In genomic region chr6:33198159-33198852, GRCh38 we compare ENCODE assay signal across 11 cellular contexts. TPM values are rescaled to one million over a fixed set of nuclear protein-coding genes. Genes with fewer than 3 reads are reported as not detected.
A peak's percentile ranks its signal among the peaks of the same experiment; 100 is the strongest.
DNase-seq lines count a peak whose midpoint lies in the region; ATAC-seq and TF ChIP-seq lines count a peak whose summit lies in the region.
"Had no signal": no experiment of that assay in that cellular context is flagged by ENCODE, and none has a peak within 500 bp of the region (broad histone marks: within the 10 kb centered on the region; RNA-seq: fewer than 3 reads in every experiment).

No MANE protein-coding gene starts in this region.

- H3K9me2 ChIP-seq in SK-N-SH (no peaks in the 10 kb centered on the region), PC-9 (ENCODE audit: insufficient read depth) (no peaks in the 10 kb centered on the region)

- peak overlapping the region; percentile 99 for H3K27ac Mint-ChIP-seq in dendritic cell treated with granulocyte-macrophage colony-stimulating factor and Interleukin-4, amounts not matched to agents 40 ng/mL and 50 ng/mL, for 4 days
- H3K27ac Mint-ChIP-seq in progenitor cell of endocrine pancreas: no peak overlapping the region

- ATAC-seq in SK-N-SH treated with all-trans-retinoic acid at 6 μM for 48 hours: no peak
- no peak for ATAC-seq in HG03108 (IDR thresholded peaks at IDR 0.05; ENCODE audit: unreplicated experiment)

- CTCF ChIA-PET in SK-N-SH (lab: Yijun Ruan, JAX) (interaction anchor here (0.7 to 3.7 kb wide), 16 partner anchors 9 to 272 kb away, joined by 3 to 50 read pairs (median 6); partner anchors contain the start of gene RING1), PC-9 (lab: Charles Lee) (no interaction called here)

- no peak for TF ChIP-seq RAD21 in SK-N-SH (IDR thresholded peaks at IDR 0.05; ENCODE audit: low read length)

- no peak for TF ChIP-seq CTCF in SK-N-SH (IDR thresholded peaks at IDR 0.05)
- no peak for TF ChIP-seq CTCF in PC-9 (conservative IDR thresholded peaks at IDR 0.05)
- no peak for TF ChIP-seq CTCF in progenitor cell of endocrine pancreas (IDR thresholded peaks at IDR 0.05; ENCODE audit: unreplicated experiment)
- TF ChIP-seq CTCF in coronary artery (IDR thresholded peaks at IDR 0.05): no peak

- DNase-seq in SK-N-SH (no peak), PC-9 (no peak), progenitor cell of endocrine pancreas (ENCODE audit: low spot score, unreplicated experiment) (no peak), coronary artery (ENCODE audit: low spot score) (no peak), kidney tubule cell (ENCODE audit: low spot score) (no peak)
- DNase-seq: SHP77 treated with DMSO at 0.1 percent for 48 hours had no signal

- no TSS peak for BruUV-seq in PC-9 (replicated peaks; lab: Mats Ljungman, UMichigan)

- TF ChIP-seq EP300 in SK-N-SH (IDR thresholded peaks at IDR 0.05; ENCODE audit: borderline replicate concordance in 1 of 2, low read depth in 1 of 2, low read length in 1 of 2): no peak

- H3F3A ChIP-seq in SK-N-SH (replicated peaks; ENCODE audit: insufficient read depth) (peaks cover 11% of the 10 kb centered on the region), PC-9 (ENCODE audit: insufficient read depth, low read depth) (peaks cover 16% of the 10 kb centered on the region; the same call in 1 of the 2 replicates)

- H3K9ac ChIP-seq in SK-N-SH: no peak overlapping the region

- H3K4me3 ChIP-seq in SK-N-SH (ENCODE audit: low read depth in 2 of 2, low read length in 1 of 2): peak overlapping the region in 1 of 2 experiments; percentile 82; a peak in 2 of 4 replicates
- H3K4me3 ChIP-seq in PC-9: no peak overlapping the region
- H3K4me3 ChIP-seq in coronary artery: no peak overlapping the region

- H3K27ac ChIP-seq in SK-N-SH (ENCODE audit: low read depth in 2 of 2, low read length in 1 of 2) (no peak overlapping the region), PC-9 (no peak overlapping the region), coronary artery (no peak overlapping the region)
- H3K27ac ChIP-seq: foreskin keratinocyte had no signal

- POLR2A ChIA-PET in SK-N-SH (lab: Yijun Ruan, JAX) (interaction anchor here (0.6 kb wide), 1 partner anchor 78 kb away, joined by 3 read pairs; the partner anchor contains the start of gene B3GALT4), PC-9 (lab: Charles Lee; ENCODE audit: unreplicated experiment) (no interaction called here)

- WGBS in SK-N-SH (ENCODE audit: low lambda C conversion rate): 92% methylated on average over 6 of the region's 6 CpGs

- H3K27me3 ChIP-seq in SK-N-SH (ENCODE audit: insufficient read depth): no peaks in the 10 kb centered on the region
- no peaks in the 10 kb centered on the region for H3K27me3 ChIP-seq in PC-9 (ENCODE audit: insufficient read depth, low read depth)
- H3K27me3 ChIP-seq: upper lobe of left lung had no signal

- no peaks in the 10 kb centered on the region for H3K9me3 Mint-ChIP-seq in dendritic cell treated with granulocyte-macrophage colony-stimulating factor and Interleukin-4, amounts not matched to agents 40 ng/mL and 50 ng/mL, for 4 days
- no peaks in the 10 kb centered on the region for H3K9me3 Mint-ChIP-seq in progenitor cell of endocrine pancreas (ENCODE audit: low read depth)

- H3K36me3 Mint-ChIP-seq in dendritic cell treated with granulocyte-macrophage colony-stimulating factor and Interleukin-4, amounts not matched to agents 40 ng/mL and 50 ng/mL, for 4 days (ENCODE audit: low read depth): peaks cover 87% of the 10 kb centered on the region
- peaks cover 33% of the 10 kb centered on the region for H3K36me3 Mint-ChIP-seq in progenitor cell of endocrine pancreas (ENCODE audit: insufficient read depth)

- H2AFZ ChIP-seq in SK-N-SH (ENCODE audit: low read depth) (no peak overlapping the region), PC-9 (no peak overlapping the region)

- peaks cover 11 to 27% of the 10 kb centered on the region in 2 experiments; a peak in 2 of 4 replicates for H3K4me1 ChIP-seq in SK-N-SH (ENCODE audit: control insufficient read depth in 1 of 2, insufficient read depth in 2 of 2, low read depth in 1 of 2, low read length in 1 of 2)
- peaks cover 17% of the 10 kb centered on the region for H3K4me1 ChIP-seq in PC-9 (replicated peaks; ENCODE audit: insufficient read depth)
- H3K4me1 ChIP-seq: foreskin keratinocyte had no signal

- H3K4me3 Mint-ChIP-seq in dendritic cell treated with granulocyte-macrophage colony-stimulating factor and Interleukin-4, amounts not matched to agents 40 ng/mL and 50 ng/mL, for 4 days: peak overlapping the region; percentile 98
- peak overlapping the region; percentile 72 for H3K4me3 Mint-ChIP-seq in progenitor cell of endocrine pancreas (ENCODE audit: low read depth)

- H3K36me3 ChIP-seq in SK-N-SH (replicated peaks in 1 of 2; ENCODE audit: control insufficient read depth in 1 of 2, insufficient read depth in 2 of 2, low read length in 1 of 2) (peaks cover 32 to 53% of the 10 kb centered on the region in 2 experiments), PC-9 (ENCODE audit: low read depth) (peaks cover 28% of the 10 kb centered on the region)

- peaks cover 26% of the 10 kb centered on the region for H4K20me1 ChIP-seq in SK-N-SH (ENCODE audit: insufficient read depth)
- peaks cover 17% of the 10 kb centered on the region for H4K20me1 ChIP-seq in PC-9 (ENCODE audit: insufficient read depth)

- no peaks in the 10 kb centered on the region for H3K9me3 ChIP-seq in SK-N-SH
- H3K9me3 ChIP-seq in PC-9 (ENCODE audit: insufficient read depth, low read depth): no peaks in the 10 kb centered on the region
- H3K9me3 ChIP-seq: upper lobe of left lung had no signal

- peaks cover 65% of the 10 kb centered on the region for H3K4me1 Mint-ChIP-seq in dendritic cell treated with granulocyte-macrophage colony-stimulating factor and Interleukin-4, amounts not matched to agents 40 ng/mL and 50 ng/mL, for 4 days (ENCODE audit: low read depth)
- peaks cover 37% of the 10 kb centered on the region for H3K4me1 Mint-ChIP-seq in progenitor cell of endocrine pancreas (ENCODE audit: low read depth)

- peaks cover 6% of the 10 kb centered on the region for H3K27me3 Mint-ChIP-seq in dendritic cell treated with granulocyte-macrophage colony-stimulating factor and Interleukin-4, amounts not matched to agents 40 ng/mL and 50 ng/mL, for 4 days
- H3K27me3 Mint-ChIP-seq in progenitor cell of endocrine pancreas: no peaks in the 10 kb centered on the region

- intact Hi-C loops in PC-9 (cut with micrococcal nuclease; ENCODE audit: unreplicated experiment): no loop called here
- intact Hi-C loops in dendritic cell treated with granulocyte-macrophage colony-stimulating factor and Interleukin-4, amounts not matched to agents 40 ng/mL and 50 ng/mL, for 4 days (cut with micrococcal nuclease): loop anchor here (5.0 kb wide), 1 partner anchor 36 kb away; no protein-coding TSS in a partner anchor

- H3K4me2 ChIP-seq in SK-N-SH (peak overlapping the region; percentile 98; the same call in 1 of the 2 replicates), PC-9 (0 out of 2 replicates have a peak overlapping the region, but pooled peaks have one; percentile 13)

- H3K79me2 ChIP-seq in SK-N-SH (ENCODE audit: insufficient read depth) (peaks cover 57% of the 10 kb centered on the region), PC-9 (ENCODE audit: low read depth) (peaks cover 55% of the 10 kb centered on the region)

TF ChIP-seq in SK-N-SH treated with all-trans-retinoic acid at 6 μM for 48 hours, 23 proteins besides CTCF, POLR2A, EP300 and RAD21:
- TF ChIP-seq ZC3H10 (CRISPR knock-in tag; IDR thresholded peaks at IDR 0.05): no peak
- TF ChIP-seq BACH2 (CRISPR knock-in tag; IDR thresholded peaks at IDR 0.05; ENCODE audit: borderline replicate concordance): no peak
- TF ChIP-seq ISL1 (CRISPR knock-in tag; IDR thresholded peaks at IDR 0.05): no peak

RNA-seq across cellular contexts. Expression of gene RXRB, which starts 2.2 kb away (rescaled TPM):
- 45.8 and 61.0 TPM in 2 replicates for polyA plus RNA-seq in SK-N-SH (2012; rRNA removed)
- polyA plus RNA-seq in SK-N-SH (2012; cell fraction: cytosol; rRNA removed): 17.8 and 27.5 TPM in 2 replicates
- polyA plus RNA-seq in SK-N-SH (2012; cell fraction: nucleus; rRNA removed): 154 and 237 TPM in 2 replicates
- total RNA-seq in PC-9 (2021) (49.8 and 51.5 TPM in 2 replicates), progenitor cell of endocrine pancreas (44.3 and 47.1 TPM in 2 replicates)

RNA-seq across cellular contexts. Expression of gene SLC39A7, which starts 2.4 kb away (rescaled TPM):
- polyA plus RNA-seq in SK-N-SH (2012; rRNA removed): 129 and 138 TPM in 2 replicates
- 125 and 141 TPM in 2 replicates for polyA plus RNA-seq in SK-N-SH (2012; cell fraction: cytosol; rRNA removed)
- polyA plus RNA-seq in SK-N-SH (2012; cell fraction: nucleus; rRNA removed): 115 and 121 TPM in 2 replicates
- total RNA-seq in PC-9 (2021) (96.4 and 110 TPM in 2 replicates), progenitor cell of endocrine pancreas (108 and 109 TPM in 2 replicates)

RNA-seq across cellular contexts. Expression of gene COL11A2, which starts 6.0 kb away (rescaled TPM):
- polyA plus RNA-seq in SK-N-SH (2012; rRNA removed): 0.99 and 1.1 TPM in 2 replicates
- 0.17 and 0.30 TPM in 2 replicates for polyA plus RNA-seq in SK-N-SH (2012; cell fraction: cytosol; rRNA removed)
- 11.9 TPM in 2 replicates for polyA plus RNA-seq in SK-N-SH (2012; cell fraction: nucleus; rRNA removed)
- total RNA-seq in PC-9 (2021) (2.2 and 3.4 TPM in 2 replicates), progenitor cell of endocrine pancreas (4.3 and 5.3 TPM in 2 replicates)

RNA-seq across cellular contexts. Expression of gene HSD17B8, which starts 6.1 kb away (rescaled TPM):
- 33.5 and 37.5 TPM in 2 replicates for polyA plus RNA-seq in SK-N-SH (2012; rRNA removed)
- 21.5 and 28.7 TPM in 2 replicates for polyA plus RNA-seq in SK-N-SH (2012; cell fraction: cytosol; rRNA removed)
- 51.3 and 79.0 TPM in 2 replicates for polyA plus RNA-seq in SK-N-SH (2012; cell fraction: nucleus; rRNA removed)
- 16.4 and 25.4 TPM in 2 replicates for total RNA-seq in PC-9 (2021)
- 7.0 and 9.2 TPM in 2 replicates for total RNA-seq in progenitor cell of endocrine pancreas

RNA-seq across cellular contexts. Expression of gene RING1, which starts 10.0 kb away (rescaled TPM):
- 55.1 and 61.3 TPM in 2 replicates for polyA plus RNA-seq in SK-N-SH (2012; rRNA removed)
- polyA plus RNA-seq in SK-N-SH (2012; cell fraction: cytosol; rRNA removed): 30.4 and 40.3 TPM in 2 replicates
- polyA plus RNA-seq in SK-N-SH (2012; cell fraction: nucleus; rRNA removed): 158 and 191 TPM in 2 replicates
- 18.9 and 19.2 TPM in 2 replicates for total RNA-seq in PC-9 (2021)
- 56.2 and 62.4 TPM in 2 replicates for total RNA-seq in progenitor cell of endocrine pancreas
